In the genomic region with DNA sequence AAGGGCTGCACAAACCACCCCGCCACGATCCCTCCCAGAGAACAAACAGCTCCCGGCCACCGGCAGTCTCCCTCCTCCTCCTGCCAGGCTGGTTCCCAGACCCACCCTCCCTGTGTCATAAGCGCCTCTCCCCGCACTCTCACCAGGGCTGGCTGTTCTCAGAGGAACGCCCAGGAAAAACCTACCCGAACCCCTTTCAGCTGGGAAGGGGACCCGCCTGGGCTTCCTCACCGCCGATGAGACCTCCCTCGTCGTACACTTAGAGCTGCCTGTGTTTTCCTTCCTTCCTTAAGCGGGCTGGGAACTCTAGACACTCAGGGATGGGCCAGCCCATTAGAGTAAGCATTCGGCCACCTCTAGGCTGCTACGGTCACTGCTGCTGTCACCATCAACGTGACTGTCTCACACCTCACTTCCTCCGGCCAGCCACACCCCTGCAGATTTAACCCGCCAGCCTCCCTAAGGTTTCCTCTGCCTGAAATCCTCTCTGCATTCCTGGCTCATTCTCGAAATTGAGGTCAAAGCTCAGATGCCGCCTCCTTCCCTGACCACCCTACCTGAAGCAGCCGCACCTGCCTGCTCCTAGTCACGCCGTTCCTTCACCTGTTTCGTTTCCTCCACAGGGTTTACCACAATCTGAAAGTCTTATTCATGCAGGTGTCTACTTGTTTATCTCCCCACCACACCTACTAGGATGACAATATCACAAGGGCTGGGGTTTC, we compare ENCODE assay signal across 8 cellular contexts. TPM values are rescaled to one million over a fixed set of nuclear protein-coding genes. Genes with fewer than 3 reads are reported as not detected.
A peak's percentile ranks its signal among the peaks of the same experiment; 100 is the strongest.
DNase-seq lines count a peak whose midpoint lies in the region; ATAC-seq and TF ChIP-seq lines count a peak whose summit lies in the region.

No MANE protein-coding gene starts in this region.

- H3K9me2 ChIP-seq in OCI-LY1 (ENCODE audit: low read depth, low read length), result no peaks in the 10 kb centered on the region

- H3K4me3 ChIP-seq in OCI-LY1 (ENCODE audit: low read depth, low read length, poor library complexity, severe bottlenecking) (peak overlapping the region; percentile 47), esophagus squamous epithelium (peak overlapping the region; percentile 18 to 58 (median 36)), osteoblast (ENCODE audit: insufficient read depth, low read length) (peak overlapping the region; percentile 10)

- no peaks in the 10 kb centered on the region for H3K36me3 ChIP-seq in OCI-LY1 (ENCODE audit: insufficient read depth, low read length)
- no peaks in the 10 kb centered on the region for H3K36me3 ChIP-seq in esophagus squamous epithelium
- no peaks in the 10 kb centered on the region for H3K36me3 ChIP-seq in osteoblast (ENCODE audit: insufficient read depth, low read length)

- no peak for DNase-seq in activated CD4-positive, CD25-positive, alpha-beta regulatory T cell (lab: John Stamatoyannopoulos, UW)
- DNase-seq in esophagus squamous epithelium (lab: John Stamatoyannopoulos, UW) (no peak), osteoblast (ENCODE audit: insufficient read length, low spot score, missing footprints) (peak; percentile 91), activated gamma-delta T cell treated with Interleukin-2 at 50 U/mL for 16 hours (no peak), NCI-H446 treated with DMSO at 0.1 percent for 48 hours (lab: John Stamatoyannopoulos, UW) (no peak), cortex of kidney (lab: John Stamatoyannopoulos, UW) (no peak)

- no peaks in the 10 kb centered on the region for H3F3A ChIP-seq in OCI-LY1 (ENCODE audit: insufficient read depth, low read length)

- H3K4me1 ChIP-seq in OCI-LY1 (ENCODE audit: insufficient read depth, low read length, severe bottlenecking) (peaks cover 8% of the 10 kb centered on the region), esophagus squamous epithelium (peaks cover 0 to 45% (median 7%) of the 10 kb centered on the region in 3 donors), osteoblast (ENCODE audit: insufficient read depth, low read length) (no peaks in the 10 kb centered on the region)

- H3K27ac ChIP-seq in OCI-LY1 (ENCODE audit: low read depth, low read length, poor library complexity, severe bottlenecking) (no peak overlapping the region), esophagus squamous epithelium (peak overlapping the region; percentile 81 to 91 (median 86)), osteoblast (ENCODE audit: low read depth, low read length) (no peak overlapping the region)

- H4K20me1 ChIP-seq in OCI-LY1 (ENCODE audit: insufficient read depth, low read length), result no peaks in the 10 kb centered on the region
- H4K20me1 ChIP-seq in osteoblast (ENCODE audit: insufficient read depth, low read length), result no peaks in the 10 kb centered on the region

- no peaks in the 10 kb centered on the region for H3K9me3 ChIP-seq in OCI-LY1 (ENCODE audit: low read length)
- no peaks in the 10 kb centered on the region for H3K9me3 ChIP-seq in esophagus squamous epithelium
- peaks cover 3% of the 10 kb centered on the region for H3K9me3 ChIP-seq in osteoblast (ENCODE audit: low read depth, low read length)

- ATAC-seq in activated CD4-positive, CD25-positive, alpha-beta regulatory T cell treated with anti-CD3 and anti-CD28 coated beads, Interleukin-2, amount 50 U/mL, for 24 hours, result peak; percentile 69 to 75

- H3K27me3 ChIP-seq in OCI-LY1 (ENCODE audit: insufficient read depth, low read length) (no peaks in the 10 kb centered on the region; the same call in 1 of the 2 replicates), esophagus squamous epithelium (peaks cover 0 to 83% (median 7%) of the 10 kb centered on the region in 4 donors), osteoblast (ENCODE audit: insufficient read depth, low read length) (peaks cover 18% of the 10 kb centered on the region)

- H3K79me2 ChIP-seq in OCI-LY1 (ENCODE audit: insufficient read depth, low read length), result no peaks in the 10 kb centered on the region
- no peaks in the 10 kb centered on the region for H3K79me2 ChIP-seq in osteoblast (ENCODE audit: insufficient read depth, low read length)

- TF ChIP-seq CTCF in OCI-LY1 (IDR thresholded peaks at IDR 0.05; ENCODE audit: low read length) (no peak), esophagus squamous epithelium (IDR thresholded peaks at IDR 0.05) (no peak), osteoblast (IDR thresholded peaks at IDR 0.05; ENCODE audit: extremely low read depth, low read depth, low read length) (no peak)

- H3K9ac ChIP-seq in OCI-LY1 (ENCODE audit: low read length), result no peak overlapping the region

- H3K4me2 ChIP-seq in OCI-LY1 (ENCODE audit: low read length) (peak overlapping the region; percentile 63), osteoblast (ENCODE audit: insufficient read depth, low read length) (no peak overlapping the region)

- intact Hi-C loops in esophagus squamous epithelium (cut with DNase I), result no loop called here

- 2 to 5% methylated on average over 17 to 20 of the region's 25 CpGs for WGBS in esophagus squamous epithelium, 2 donors

- peak in 1 of 4 donors; percentile 13 for TF ChIP-seq POLR2A in esophagus squamous epithelium (IDR thresholded peaks at IDR 0.05)

- no peak overlapping the region for H2AFZ ChIP-seq in OCI-LY1 (ENCODE audit: low read length)
- no peak overlapping the region for H2AFZ ChIP-seq in osteoblast (ENCODE audit: low read length)

RNA-seq across cellular contexts. Expression of a gene that starts 6.3 kb away (rescaled TPM):
- 10 to 100 TPM; 32.2 to 68.0 (median 41.4) TPM for total RNA-seq in esophagus squamous epithelium
- total RNA-seq in osteoblast, result 9.7 and 12.7 TPM in 2 replicates

RNA-seq across cellular contexts. Expression of a gene that starts 6.4 kb away (rescaled TPM):
- total RNA-seq in esophagus squamous epithelium (100 to 1,000 TPM; 151 to 341 (median 286) TPM), osteoblast (0.29 and 1.1 TPM in 2 replicates)

RNA-seq across cellular contexts. Expression of a gene that starts 31.2 kb away (rescaled TPM):
- total RNA-seq in esophagus squamous epithelium (not detected), osteoblast (not detected in 2 replicates)

RNA-seq across cellular contexts. Expression of a gene that starts 48.1 kb away (rescaled TPM):
- 10 to 100 TPM; 35.1 to 89.1 (median 43.7) TPM for total RNA-seq in esophagus squamous epithelium
- 49.2 and 55.0 TPM in 2 replicates for total RNA-seq in osteoblast

Comparison
In these comparisons a context has a peak if more than half of its experiments do, and no peak if none do; other contexts are left out.
1. H3K27ac ChIP-seq: peak in esophagus squamous epithelium (4 of 4); none in OCI-LY1 (single experiment) and osteoblast (single experiment).
2. RNA of a gene that starts 6.4 kb away (total RNA-seq): 151 to 341 TPM in esophagus squamous epithelium; 0.29 to 1.1 TPM in osteoblast; every median in the first group is over 10 times any median in the second.
3. Peak in every context shown above with its lines, with median percentiles within 50 percentile points of each other: H3K4me3 ChIP-seq.